In the genomic region with DNA sequence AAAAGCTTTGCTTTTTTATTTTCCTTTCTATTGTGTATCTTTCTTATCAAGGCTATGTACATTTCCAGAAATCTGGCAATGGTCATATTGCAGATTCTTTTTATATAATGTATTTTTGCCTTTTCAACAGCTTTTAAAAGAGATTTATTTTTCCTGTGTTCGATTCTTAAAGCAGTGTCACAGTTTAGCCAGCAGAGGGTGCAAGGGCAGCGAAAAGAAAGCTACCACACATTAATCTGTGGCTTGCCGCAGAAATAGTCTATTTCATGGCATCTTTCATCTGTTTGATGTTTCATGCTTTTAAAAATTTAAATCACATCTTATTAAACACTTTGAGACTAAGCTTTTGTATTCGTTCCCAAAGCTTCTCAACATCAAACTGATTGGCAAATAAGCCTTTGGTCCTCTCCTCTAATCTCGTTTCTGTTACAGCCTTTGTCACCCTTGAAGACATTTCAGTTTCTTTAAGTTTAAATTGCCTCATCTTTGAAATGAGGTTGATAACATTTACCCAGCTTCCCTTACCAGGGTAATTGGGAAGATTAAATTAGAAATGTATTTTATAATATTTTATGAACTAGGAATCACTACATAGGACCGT, we compare ENCODE assay signal across 8 cellular contexts.
A peak's percentile ranks its signal among the peaks of the same experiment; 100 is the strongest.
DNase-seq lines count a peak whose midpoint lies in the region; ATAC-seq and TF ChIP-seq lines count a peak whose summit lies in the region.

No MANE protein-coding gene starts in this region.

- DNase-seq in NCI-H82 (lab: John Stamatoyannopoulos, UW) (peak; percentile 37), NCI-H82 treated with DMSO at 0.1 percent for 48 hours (lab: John Stamatoyannopoulos, UW; ENCODE audit: unreplicated experiment) (no peak), Karpas-422 (peak; percentile 78), WERI-Rb-1 (peak; percentile 19), fibroblast of gingiva (ENCODE audit: low read depth) (peak; percentile 11), putamen (ENCODE audit: low spot score) (peak; percentile 22), vagina (ENCODE audit: extremely low spot score in 2 of 2) (no peak)

- peak; percentile 65 for TF ChIP-seq CTCF in WERI-Rb-1 (IDR thresholded peaks at IDR 0.05; ENCODE audit: low read depth, low read length)
- TF ChIP-seq CTCF in vagina (IDR thresholded peaks at IDR 0.05), result peak in 1 of 3 experiments; percentile 25

- H3K27me3 ChIP-seq in Karpas-422 (ENCODE audit: low read length), result no peaks in the 10 kb centered on the region
- H3K27me3 ChIP-seq in WERI-Rb-1 (ENCODE audit: insufficient read depth, low read depth, severe bottlenecking), result no peaks in the 10 kb centered on the region
- H3K27me3 ChIP-seq in vagina, result no peaks in the 10 kb centered on the region

- H3K9me3 ChIP-seq in Karpas-422 (ENCODE audit: low read length) (no peaks in the 10 kb centered on the region), WERI-Rb-1 (ENCODE audit: severe bottlenecking) (no peaks in the 10 kb centered on the region), vagina (no peaks in the 10 kb centered on the region)

- intact Hi-C loops in vagina (cut with DNase I), result no loop called here

- no peak overlapping the region for H3K4me2 ChIP-seq in Karpas-422 (ENCODE audit: low read depth, low read length, poor library complexity, severe bottlenecking)

- H3K27ac ChIP-seq in Karpas-422 (ENCODE audit: low read length), result no peak overlapping the region
- no peak overlapping the region for H3K27ac ChIP-seq in WERI-Rb-1
- H3K27ac ChIP-seq in vagina, result no peak overlapping the region

- H4K20me1 ChIP-seq in Karpas-422 (ENCODE audit: insufficient read depth, low read depth, low read length), result no peaks in the 10 kb centered on the region

- H3K9me2 ChIP-seq in Karpas-422 (replicated peaks; ENCODE audit: insufficient read depth, low read length), result no peaks in the 10 kb centered on the region

- no peak overlapping the region for H2AFZ ChIP-seq in Karpas-422 (ENCODE audit: low read length)

- H3K36me3 ChIP-seq in Karpas-422 (ENCODE audit: insufficient read depth, low read length) (peaks cover 20% of the 10 kb centered on the region), WERI-Rb-1 (peaks cover 14% of the 10 kb centered on the region), vagina (peaks cover 0 to 19% of the 10 kb centered on the region in 2 donors)

- H3K9ac ChIP-seq in Karpas-422 (ENCODE audit: low read length), result no peak overlapping the region

- no peak for TF ChIP-seq POLR2A in vagina (IDR thresholded peaks at IDR 0.05)

- H3K4me1 ChIP-seq in Karpas-422 (ENCODE audit: low read length), result no peaks in the 10 kb centered on the region
- no peaks in the 10 kb centered on the region for H3K4me1 ChIP-seq in vagina

- no peaks in the 10 kb centered on the region for H3K79me2 ChIP-seq in Karpas-422 (ENCODE audit: low read length)

- no peak for ATAC-seq in HG03097 (IDR thresholded peaks at IDR 0.05; ENCODE audit: low FRiP score, unreplicated experiment)

- no peak overlapping the region for H3K4me3 ChIP-seq in Karpas-422 (ENCODE audit: low read length)
- H3K4me3 ChIP-seq in WERI-Rb-1 (ENCODE audit: low read depth, low read length), result no peak overlapping the region
- H3K4me3 ChIP-seq in vagina, result no peak overlapping the region

Comparison
In these comparisons a context has a peak if more than half of its experiments do, and no peak if none do; other contexts are left out.
1. DNase-seq: peak in NCI-H82 (single experiment), Karpas-422 (single experiment), WERI-Rb-1 (single experiment), fibroblast of gingiva (single experiment) and putamen (single experiment); none in NCI-H82 treated with DMSO at 0.1 percent for 48 hours (single experiment) and vagina (0 of 2).